In the genomic region with DNA sequence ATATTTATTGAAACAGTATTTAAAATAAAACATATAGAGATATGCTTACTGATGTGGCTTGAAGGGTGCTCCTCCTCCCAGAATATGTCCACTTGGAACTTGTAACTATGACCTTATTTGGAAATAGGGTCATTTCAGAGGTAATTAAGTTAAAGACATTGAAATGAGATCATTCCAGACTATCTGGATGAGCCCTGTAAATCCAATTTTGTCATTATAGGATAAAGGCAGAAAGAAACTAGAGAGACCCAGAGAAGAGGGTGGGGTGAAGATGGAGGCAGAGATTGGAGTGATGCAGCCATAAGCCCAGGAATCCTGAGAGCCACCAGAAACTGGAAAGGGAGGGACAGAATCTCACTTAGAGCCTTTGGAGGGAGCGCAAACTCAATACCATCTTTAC, we compare ENCODE assay signal across 23 cellular contexts.
DNase-seq lines count a peak whose midpoint lies in the region; ATAC-seq and TF ChIP-seq lines count a peak whose summit lies in the region.
"Had no signal": no experiment of that assay in that cellular context is flagged by ENCODE, and none has a peak within 500 bp of the region (broad histone marks: within the 10 kb centered on the region; RNA-seq: fewer than 3 reads in every experiment).

No MANE protein-coding gene starts in this region.

- CTCF ChIA-PET in SK-N-SH (lab: Yijun Ruan, JAX), result no interaction called here

- H3F3A ChIP-seq in SK-N-SH (replicated peaks; ENCODE audit: insufficient read depth), result no peaks in the 10 kb centered on the region

- no peak overlapping the region for H3K4me2 ChIP-seq in SK-N-SH
- H3K4me2 ChIP-seq: A549; BLaER1 treated with 17β-estradiol and CSF1 and Interleukin-3, amounts not matched to agents 10 nM and 100 nM had no signal

- no peak for TF ChIP-seq RAD21 in SK-N-SH (IDR thresholded peaks at IDR 0.05; ENCODE audit: low read length)

- WGBS in SK-N-SH (ENCODE audit: low lambda C conversion rate), result 95% methylated on average over 1 of the region's 1 CpG

- no peaks in the 10 kb centered on the region for H3K4me1 ChIP-seq in SK-N-SH (ENCODE audit: control insufficient read depth in 1 of 2, insufficient read depth in 2 of 2, low read depth in 1 of 2, low read length in 1 of 2)
- H3K4me1 ChIP-seq: A549; BLaER1 treated with 17β-estradiol and CSF1 and Interleukin-3, amounts not matched to agents 10 nM and 100 nM; Caco-2 had no signal

- no peak for TF ChIP-seq EP300 in SK-N-SH (IDR thresholded peaks at IDR 0.05; ENCODE audit: borderline replicate concordance in 1 of 2, low read depth in 1 of 2, low read length in 1 of 2)

- H4K20me1 ChIP-seq in SK-N-SH (ENCODE audit: insufficient read depth), result no peaks in the 10 kb centered on the region
- H4K20me1 ChIP-seq: BLaER1 treated with 17β-estradiol and CSF1 and Interleukin-3, amounts not matched to agents 10 nM and 100 nM had no signal

- H3K36me3 ChIP-seq in SK-N-SH (replicated peaks in 1 of 2; ENCODE audit: control insufficient read depth in 1 of 2, insufficient read depth in 2 of 2, low read length in 1 of 2), result no peaks in the 10 kb centered on the region
- H3K36me3 ChIP-seq in brain microvascular endothelial cell (replicated peaks), result no peaks in the 10 kb centered on the region
- H3K36me3 ChIP-seq: BLaER1 treated with 17β-estradiol and CSF1 and Interleukin-3, amounts not matched to agents 10 nM and 100 nM had no signal

- TF ChIP-seq CTCF in SK-N-SH (IDR thresholded peaks at IDR 0.05) (no peak), brain microvascular endothelial cell (IDR thresholded peaks at IDR 0.05; ENCODE audit: low read depth, low read length, missing control alignments) (no peak)

- POLR2A ChIA-PET in SK-N-SH (lab: Yijun Ruan, JAX), result no interaction called here

- H3K4me3 ChIP-seq in SK-N-SH (ENCODE audit: low read depth in 2 of 2, low read length in 1 of 2), result no peak overlapping the region
- H3K4me3 ChIP-seq in brain microvascular endothelial cell (ENCODE audit: low read depth, low read length), result no peak overlapping the region
- H3K4me3 ChIP-seq: A549; BLaER1 treated with 17β-estradiol and CSF1 and Interleukin-3, amounts not matched to agents 10 nM and 100 nM; GM12878 had no signal

- H3K27ac ChIP-seq in SK-N-SH (ENCODE audit: low read depth in 2 of 2, low read length in 1 of 2) (no peak overlapping the region), brain microvascular endothelial cell (no peak overlapping the region)
- H3K27ac ChIP-seq: 22Rv1; A549; BLaER1 treated with 17β-estradiol and CSF1 and Interleukin-3, amounts not matched to agents 10 nM and 100 nM; C4-2B had no signal

- no peaks in the 10 kb centered on the region for H3K79me2 ChIP-seq in SK-N-SH (ENCODE audit: insufficient read depth)

- no peak overlapping the region for H3K4me3 Mint-ChIP-seq in natural killer cell treated with Interleukin-12 subunit alpha and Interleukin-12 subunit beta and Interleukin-15 and Interleukin-18, amount 100 ng/mL, for 72 hours
- H3K4me3 Mint-ChIP-seq in activated naive CD8-positive, alpha-beta T cell treated with anti-CD3 and anti-CD28 coated beads, Interleukin-2, amount 50 U/mL, for 24 hours, result no peak overlapping the region
- H3K4me3 Mint-ChIP-seq: CD4-positive, alpha-beta T cell; CD8-positive, alpha-beta T cell had no signal

- ATAC-seq in SK-N-SH treated with all-trans-retinoic acid at 6 μM for 48 hours, result no peak
- ATAC-seq in natural killer cell treated with Interleukin-12 subunit alpha and Interleukin-12 subunit beta and Interleukin-15 and Interleukin-18, amount 100 ng/mL, for 72 hours, result no peak
- ATAC-seq in activated naive CD8-positive, alpha-beta T cell treated with anti-CD3 and anti-CD28 coated beads, Interleukin-2, amount 50 U/mL, for 24 hours, result no peak
- ATAC-seq: A549; CD8-positive, alpha-beta T cell; GM12878 had no signal

- H3K27me3 ChIP-seq in SK-N-SH (ENCODE audit: insufficient read depth) (no peaks in the 10 kb centered on the region), brain microvascular endothelial cell (replicated peaks) (no peaks in the 10 kb centered on the region)
- H3K27me3 ChIP-seq: BLaER1 treated with 17β-estradiol and CSF1 and Interleukin-3, amounts not matched to agents 10 nM and 100 nM had no signal

- H3K9me3 Mint-ChIP-seq in natural killer cell treated with Interleukin-12 subunit alpha and Interleukin-12 subunit beta and Interleukin-15 and Interleukin-18, amount 100 ng/mL, for 72 hours, result no peaks in the 10 kb centered on the region
- H3K9me3 Mint-ChIP-seq in activated naive CD8-positive, alpha-beta T cell treated with anti-CD3 and anti-CD28 coated beads, Interleukin-2, amount 50 U/mL, for 24 hours, result no peaks in the 10 kb centered on the region

- H2AFZ ChIP-seq in SK-N-SH (ENCODE audit: low read depth), result no peak overlapping the region

- H3K9ac ChIP-seq in SK-N-SH, result no peak overlapping the region
- H3K9ac ChIP-seq: BLaER1 treated with 17β-estradiol and CSF1 and Interleukin-3, amounts not matched to agents 10 nM and 100 nM had no signal

- no peaks in the 10 kb centered on the region for H3K4me1 Mint-ChIP-seq in natural killer cell treated with Interleukin-12 subunit alpha and Interleukin-12 subunit beta and Interleukin-15 and Interleukin-18, amount 100 ng/mL, for 72 hours (ENCODE audit: low read depth in 2 of 2)
- no peaks in the 10 kb centered on the region for H3K4me1 Mint-ChIP-seq in activated naive CD8-positive, alpha-beta T cell treated with anti-CD3 and anti-CD28 coated beads, Interleukin-2, amount 50 U/mL, for 24 hours

- in situ Hi-C loops in brain microvascular endothelial cell (cut with HindIII; ENCODE audit: low pct_ligation_motif_present, low sequenced_read_pairs), result no loop called here

- no peaks in the 10 kb centered on the region for H3K36me3 Mint-ChIP-seq in natural killer cell treated with Interleukin-12 subunit alpha and Interleukin-12 subunit beta and Interleukin-15 and Interleukin-18, amount 100 ng/mL, for 72 hours
- H3K36me3 Mint-ChIP-seq in activated naive CD8-positive, alpha-beta T cell treated with anti-CD3 and anti-CD28 coated beads, Interleukin-2, amount 50 U/mL, for 24 hours (ENCODE audit: low read depth), result no peaks in the 10 kb centered on the region
- H3K36me3 Mint-ChIP-seq: CD8-positive, alpha-beta T cell had no signal

- DNase-seq in SK-N-SH, result no peak
- DNase-seq in NCI-H82 (lab: John Stamatoyannopoulos, UW), result peak; percentile 98
- DNase-seq in SK-N-DZ (ENCODE audit: low spot score), result peak; percentile 90
- DNase-seq in natural killer cell treated with Interleukin-12 subunit alpha and Interleukin-12 subunit beta and Interleukin-15 and Interleukin-18, amount 100 ng/mL, for 72 hours (ENCODE audit: low spot score), result no peak
- no peak for DNase-seq in brain microvascular endothelial cell
- no peak for DNase-seq in activated naive CD8-positive, alpha-beta T cell treated with anti-CD3 and anti-CD28 coated beads, Interleukin-2, amount 50 U/mL, for 24 hours
- DNase-seq: Caco-2; Calu3; CD4-positive, alpha-beta T cell; CD8-positive, alpha-beta T cell; DMS 273 treated with DMSO at 0.1 percent for 48 hours; DMS153; DMS53; DMS79; DND-41; EL; GDM1 had no signal

- H3K9me3 ChIP-seq in SK-N-SH, result no peaks in the 10 kb centered on the region
- H3K9me3 ChIP-seq: A549; BLaER1 treated with 17β-estradiol and CSF1 and Interleukin-3, amounts not matched to agents 10 nM and 100 nM; Caco-2 had no signal

- no peak overlapping the region for H3K27ac Mint-ChIP-seq in natural killer cell treated with Interleukin-12 subunit alpha and Interleukin-12 subunit beta and Interleukin-15 and Interleukin-18, amount 100 ng/mL, for 72 hours
- no peak overlapping the region for H3K27ac Mint-ChIP-seq in activated naive CD8-positive, alpha-beta T cell treated with anti-CD3 and anti-CD28 coated beads, Interleukin-2, amount 50 U/mL, for 24 hours
- H3K27ac Mint-ChIP-seq: CD4-positive, alpha-beta T cell; CD8-positive, alpha-beta T cell had no signal

- no peaks in the 10 kb centered on the region for H3K27me3 Mint-ChIP-seq in natural killer cell treated with Interleukin-12 subunit alpha and Interleukin-12 subunit beta and Interleukin-15 and Interleukin-18, amount 100 ng/mL, for 72 hours
- H3K27me3 Mint-ChIP-seq in activated naive CD8-positive, alpha-beta T cell treated with anti-CD3 and anti-CD28 coated beads, Interleukin-2, amount 50 U/mL, for 24 hours, result no peaks in the 10 kb centered on the region
- H3K27me3 Mint-ChIP-seq: CD4-positive, alpha-beta T cell had no signal

- no peaks in the 10 kb centered on the region for H3K9me2 ChIP-seq in SK-N-SH

TF ChIP-seq in SK-N-SH treated with all-trans-retinoic acid at 6 μM for 48 hours, 23 proteins besides CTCF, POLR2A, EP300 and RAD21 (continues in another document):
- no peak for TF ChIP-seq ZFP3 (CRISPR knock-in tag; IDR thresholded peaks at IDR 0.05)
- no peak for TF ChIP-seq ZC3H10 (CRISPR knock-in tag; IDR thresholded peaks at IDR 0.05)
- no peak for TF ChIP-seq ZNF565 (CRISPR knock-in tag; conservative IDR thresholded peaks at IDR 0.05; ENCODE audit: low read depth)
- no peak for TF ChIP-seq PPARA (CRISPR knock-in tag; IDR thresholded peaks at IDR 0.05; ENCODE audit: borderline replicate concordance)
- no peak for TF ChIP-seq BACH2 (CRISPR knock-in tag; IDR thresholded peaks at IDR 0.05; ENCODE audit: borderline replicate concordance)

TF ChIP-seq in SK-N-SH, 30 proteins besides CTCF, POLR2A, EP300 and RAD21 (continues in another document):
- TF ChIP-seq TCF12 (IDR thresholded peaks at IDR 0.05) (no peak), MXI1 (IDR thresholded peaks at IDR 0.05; ENCODE audit: low read depth, low read length) (no peak), RXRA (IDR thresholded peaks at IDR 0.05; ENCODE audit: borderline replicate concordance, low read depth) (no peak)

Comparison
In these comparisons a context has a peak if more than half of its experiments do, and no peak if none do; other contexts are left out.
1. DNase-seq: peak in NCI-H82 (single experiment) and SK-N-DZ (single experiment); none in SK-N-SH (single experiment), natural killer cell treated with Interleukin-12 subunit alpha and Interleukin-12 subunit beta and Interleukin-15 and Interleukin-18, amount 100 ng/mL, for 72 hours (single experiment), brain microvascular endothelial cell (single experiment) and activated naive CD8-positive, alpha-beta T cell treated with anti-CD3 and anti-CD28 coated beads, Interleukin-2, amount 50 U/mL, for 24 hours (single experiment).